ENCODE assay signal across 1 cellular context in the genomic region with DNA sequence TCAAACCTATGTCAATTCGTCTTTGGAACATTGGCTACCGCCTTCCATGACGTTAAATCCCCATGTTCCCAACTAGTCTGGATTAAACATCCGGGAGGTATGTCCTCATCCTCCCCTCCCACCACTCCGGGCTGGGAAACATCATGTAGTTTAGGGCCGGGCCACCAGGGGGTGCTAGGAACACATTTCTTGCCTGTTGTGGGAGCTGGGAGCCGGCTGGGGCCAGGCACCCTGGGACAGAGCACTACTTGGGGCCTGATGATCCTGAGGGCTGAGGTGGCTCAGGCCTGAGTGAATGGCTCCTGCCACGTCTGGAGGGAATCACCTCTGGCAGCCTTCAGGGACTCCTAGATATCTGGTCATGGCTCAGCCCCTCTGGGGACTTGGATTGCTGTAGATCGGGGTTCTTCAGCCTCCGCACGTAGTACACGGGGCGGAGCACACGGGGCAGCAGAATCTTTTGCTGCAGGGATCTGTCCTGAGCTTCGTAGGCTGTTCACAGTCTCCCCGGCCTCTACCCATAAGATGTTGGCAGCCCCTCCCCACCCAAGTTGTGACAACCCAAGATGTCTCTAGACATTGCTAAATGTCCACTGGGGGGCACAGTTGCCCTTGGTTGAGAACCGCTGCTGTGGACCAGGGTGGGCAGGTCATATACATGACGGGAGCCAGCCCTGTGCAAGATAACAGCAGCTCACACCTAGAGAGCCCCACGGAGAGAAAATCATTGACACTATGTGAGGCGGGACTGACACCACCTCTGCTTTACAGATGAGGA.
TF ChIP-seq lines count a peak whose summit lies in the region.

No MANE protein-coding gene starts in this region.

TF ChIP-seq in HepG2, 621 proteins besides CTCF, POLR2A, EP300 and RAD21 (continued from another document):
- TF ChIP-seq BCLAF1 (IDR thresholded peaks at IDR 0.05) (no peak), YY1 (IDR thresholded peaks at IDR 0.05; ENCODE audit: insufficient read depth, insufficient replicate concordance, low read depth, low read length) (no peak), ZNF335 (CRISPR knock-in tag; IDR thresholded peaks at IDR 0.05) (no peak)
